In genomic region chr15:98806275-98806895, GRCh38 we compare ENCODE assay signal across 15 cellular contexts.
"Had no signal": no experiment of that assay in that cellular context is flagged by ENCODE, and none has a peak within 500 bp of the region (broad histone marks: within the 10 kb centered on the region; RNA-seq: fewer than 3 reads in every experiment).

No MANE protein-coding gene starts in this region.

- DNase-seq: activated CD4-positive, alpha-beta T cell treated with anti-CD3 and anti-CD28 coated beads for 1 hour; activated gamma-delta T cell; adrenal gland; effector memory CD8-positive, alpha-beta T cell; glutamatergic neuron; kidney; naive B cell; stimulated activated CD4-positive, alpha-beta T cell treated with anti-CD3 and anti-CD28 coated beads, Interleukin-4, amount 100 ng/mL, for 24 hours; T1000 had no signal

- H3K27me3 ChIP-seq: adrenal gland, neural progenitor cell had no signal

- H3K4me3 ChIP-seq: adrenal gland, mucosa of descending colon, neural progenitor cell, smooth muscle cell, thoracic aorta had no signal

- H3K27ac ChIP-seq: neural progenitor cell, thoracic aorta had no signal

- H3K9me3 ChIP-seq: adrenal gland, mucosa of descending colon, thoracic aorta had no signal

- H3K36me3 ChIP-seq: adrenal gland, neural progenitor cell, thoracic aorta had no signal

- ATAC-seq: effector memory CD8-positive, alpha-beta T cell; left lobe of liver; stimulated activated memory B cell treated with anti-CD40 and anti-IgM and Interleukin-4, amounts not matched to agents 10 μg/mL and 1 μg/mL and 100 μg/mL, for 72 hours had no signal
